ENCODE assay signal across 9 cellular contexts in the genomic region with DNA sequence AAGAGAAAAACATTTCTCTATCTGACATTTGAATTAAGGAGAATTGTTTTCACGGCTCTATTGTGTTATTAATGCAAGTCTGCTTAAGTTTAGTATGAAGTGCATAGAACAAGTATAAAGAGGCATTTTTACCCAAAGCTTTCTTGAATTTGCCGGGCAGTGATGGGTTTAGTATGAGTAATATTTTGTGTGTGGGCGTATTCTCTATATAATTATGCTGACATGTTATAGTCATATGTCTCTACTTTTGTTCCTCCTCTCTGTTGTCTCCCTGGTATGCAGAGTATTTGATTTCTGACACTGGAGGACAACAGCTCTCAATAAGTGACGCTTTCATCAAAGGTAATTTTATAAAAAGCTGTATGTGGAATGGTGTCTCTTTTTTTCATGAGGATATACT. TPM values are rescaled to one million over a fixed set of nuclear protein-coding genes. Genes with fewer than 3 reads are reported as not detected.
DNase-seq lines count a peak whose midpoint lies in the region; ATAC-seq, FAIRE-seq and TF ChIP-seq lines count a peak whose summit lies in the region.
"Had no signal": no experiment of that assay in that cellular context is flagged by ENCODE, and none has a peak within 500 bp of the region (broad histone marks: within the 10 kb centered on the region; RNA-seq: fewer than 3 reads in every experiment).

No MANE protein-coding gene starts in this region.

- no peak overlapping the region for H4K91ac ChIP-seq in mesenchymal stem cell (ENCODE audit: low read length)

- H4K20me1 ChIP-seq in SK-N-SH (ENCODE audit: insufficient read depth): no peaks in the 10 kb centered on the region

- H3K9me3 ChIP-seq in mesenchymal stem cell (ENCODE audit: control insufficient read depth, low read length) (no peaks in the 10 kb centered on the region), SK-N-SH (no peaks in the 10 kb centered on the region)

- no peak overlapping the region for H3K14ac ChIP-seq in mesenchymal stem cell (ENCODE audit: low read length in 2 of 2)

- no peak overlapping the region for H3K4ac ChIP-seq in mesenchymal stem cell (ENCODE audit: low read depth in 1 of 2, low read length in 2 of 2)

- peaks cover 4% of the 10 kb centered on the region for H3K79me1 ChIP-seq in mesenchymal stem cell (replicated peaks; ENCODE audit: low read length, poor library complexity, severe bottlenecking)

- H3K4me2 ChIP-seq in mesenchymal stem cell (ENCODE audit: low read length, poor library complexity, severe bottlenecking) (no peak overlapping the region), SK-N-SH (no peak overlapping the region)

- H3K23ac ChIP-seq in mesenchymal stem cell (ENCODE audit: low read length in 2 of 2): no peak overlapping the region

- H3K4me3 ChIP-seq in mesenchymal stem cell (ENCODE audit: insufficient read depth in 1 of 2, low read depth in 1 of 2, low read length in 2 of 2) (no peak overlapping the region), SK-N-SH (ENCODE audit: low read depth in 2 of 2, low read length in 1 of 2) (no peak overlapping the region)
- H3K4me3 ChIP-seq: skin epidermis had no signal

- H2BK15ac ChIP-seq in mesenchymal stem cell (ENCODE audit: low read depth, poor library complexity, severe bottlenecking): no peak overlapping the region

- H4K8ac ChIP-seq in mesenchymal stem cell (ENCODE audit: low read length): no peak overlapping the region

- TF ChIP-seq RAD21 in SK-N-SH (IDR thresholded peaks at IDR 0.05; ENCODE audit: low read length): no peak

- whole genome bisulfite sequencing in mesenchymal stem cell: 100% methylated on average over 2 of the region's 4 CpGs
- WGBS in SK-N-SH (ENCODE audit: low lambda C conversion rate): 76% methylated on average over 4 of the region's 4 CpGs

- H2AFZ ChIP-seq in mesenchymal stem cell (ENCODE audit: low read depth, low read length) (no peak overlapping the region), SK-N-SH (ENCODE audit: low read depth) (no peak overlapping the region)

- no peak for DNase-seq in mesenchymal stem cell
- no peak for DNase-seq in SK-N-SH
- no peak for DNase-seq in NCI-H2081 (lab: John Stamatoyannopoulos, UW)
- DNase-seq in D721Med (ENCODE audit: insufficient read length, low spot score): no peak

- no peak overlapping the region for H2BK5ac ChIP-seq in mesenchymal stem cell (ENCODE audit: low read depth, low read length, poor library complexity, severe bottlenecking)

- no peaks in the 10 kb centered on the region for H3K79me2 ChIP-seq in SK-N-SH (ENCODE audit: insufficient read depth)

- no peak overlapping the region for H2AK5ac ChIP-seq in mesenchymal stem cell (ENCODE audit: low read length, severe bottlenecking)

- H3K9me2 ChIP-seq in SK-N-SH: no peaks in the 10 kb centered on the region

- H3K18ac ChIP-seq in mesenchymal stem cell (ENCODE audit: low read depth in 1 of 2, low read length in 2 of 2): no peak overlapping the region

- TF ChIP-seq CTCF in SK-N-SH (IDR thresholded peaks at IDR 0.05): no peak
- no peak for TF ChIP-seq CTCF in D721Med (IDR thresholded peaks at IDR 0.05; ENCODE audit: insufficient read depth, missing control alignments)

- H3K36me3 ChIP-seq in mesenchymal stem cell (ENCODE audit: control insufficient read depth in 1 of 2, insufficient read depth in 2 of 2, low read depth in 1 of 2, low read length in 2 of 2): peaks cover 10 to 30% of the 10 kb centered on the region in 2 experiments
- peaks cover 29 to 50% of the 10 kb centered on the region in 2 experiments for H3K36me3 ChIP-seq in SK-N-SH (replicated peaks in 1 of 2; ENCODE audit: control insufficient read depth in 1 of 2, insufficient read depth in 2 of 2, low read length in 1 of 2)

- FAIRE-seq in D721Med (lab: Jason Lieb, UNC): no peak
- FAIRE-seq: keratinocyte had no signal

- CTCF ChIA-PET in SK-N-SH (lab: Yijun Ruan, JAX): no interaction called here

- H3F3A ChIP-seq in SK-N-SH (replicated peaks; ENCODE audit: insufficient read depth): peaks cover 6% of the 10 kb centered on the region

- POLR2A ChIA-PET in SK-N-SH (lab: Yijun Ruan, JAX): no interaction called here

- H2BK120ac ChIP-seq in mesenchymal stem cell (ENCODE audit: low read depth, low read length): no peak overlapping the region

- no peak for TF ChIP-seq EP300 in SK-N-SH (IDR thresholded peaks at IDR 0.05; ENCODE audit: borderline replicate concordance in 1 of 2, low read depth in 1 of 2, low read length in 1 of 2)

- H3K9ac ChIP-seq in mesenchymal stem cell (ENCODE audit: low read length) (peak overlapping the region; percentile 24), SK-N-SH (no peak overlapping the region)

- ATAC-seq in GM18517 (IDR thresholded peaks at IDR 0.05; ENCODE audit: unreplicated experiment): peak; percentile 77
- ATAC-seq in GM21529 (IDR thresholded peaks at IDR 0.05; ENCODE audit: unreplicated experiment): peak; percentile 48
- ATAC-seq in HG03432 (IDR thresholded peaks at IDR 0.05; ENCODE audit: unreplicated experiment): peak; percentile 65

- no peaks in the 10 kb centered on the region for H3K4me1 ChIP-seq in mesenchymal stem cell (ENCODE audit: control insufficient read depth, insufficient read depth, low read depth, low read length)
- peaks cover 0 to 2% of the 10 kb centered on the region in 2 experiments; a peak in 2 of 4 replicates for H3K4me1 ChIP-seq in SK-N-SH (ENCODE audit: control insufficient read depth in 1 of 2, insufficient read depth in 2 of 2, low read depth in 1 of 2, low read length in 1 of 2)

- no peak overlapping the region for H2BK12ac ChIP-seq in mesenchymal stem cell (ENCODE audit: low read length in 2 of 2)

- H3K27ac ChIP-seq in mesenchymal stem cell (ENCODE audit: low read length, poor library complexity, severe bottlenecking) (no peak overlapping the region), SK-N-SH (ENCODE audit: low read depth in 2 of 2, low read length in 1 of 2) (no peak overlapping the region)

- H3K27me3 ChIP-seq in mesenchymal stem cell (ENCODE audit: control insufficient read depth in 1 of 2, insufficient read depth in 1 of 2, low read length in 2 of 2) (no peaks in the 10 kb centered on the region), SK-N-SH (ENCODE audit: insufficient read depth) (no peaks in the 10 kb centered on the region)

TF ChIP-seq in SK-N-SH, 30 proteins besides CTCF, POLR2A, EP300 and RAD21 (continues in another document):
- TF ChIP-seq TAF1 (IDR thresholded peaks at IDR 0.05; ENCODE audit: borderline replicate concordance, low read depth, low read length) (no peak), CHD2 (IDR thresholded peaks at IDR 0.05; ENCODE audit: low read length, partially characterized antibody) (no peak), FOSL2 (IDR thresholded peaks at IDR 0.05; ENCODE audit: borderline replicate concordance, low read depth) (no peak), RCOR1 (IDR thresholded peaks at IDR 0.05; ENCODE audit: low read length) (no peak), GATA2 (CRISPR knock-in tag; IDR thresholded peaks at IDR 0.05) (no peak), RFX5 (IDR thresholded peaks at IDR 0.05; ENCODE audit: low read length) (no peak), MEF2A (IDR thresholded peaks at IDR 0.05; ENCODE audit: borderline replicate concordance, low read depth) (no peak), MXI1 (IDR thresholded peaks at IDR 0.05; ENCODE audit: low read depth, low read length) (no peak), SMC3 (IDR thresholded peaks at IDR 0.05; ENCODE audit: low read depth, low read length) (no peak)
- TF ChIP-seq, protein P1, sequence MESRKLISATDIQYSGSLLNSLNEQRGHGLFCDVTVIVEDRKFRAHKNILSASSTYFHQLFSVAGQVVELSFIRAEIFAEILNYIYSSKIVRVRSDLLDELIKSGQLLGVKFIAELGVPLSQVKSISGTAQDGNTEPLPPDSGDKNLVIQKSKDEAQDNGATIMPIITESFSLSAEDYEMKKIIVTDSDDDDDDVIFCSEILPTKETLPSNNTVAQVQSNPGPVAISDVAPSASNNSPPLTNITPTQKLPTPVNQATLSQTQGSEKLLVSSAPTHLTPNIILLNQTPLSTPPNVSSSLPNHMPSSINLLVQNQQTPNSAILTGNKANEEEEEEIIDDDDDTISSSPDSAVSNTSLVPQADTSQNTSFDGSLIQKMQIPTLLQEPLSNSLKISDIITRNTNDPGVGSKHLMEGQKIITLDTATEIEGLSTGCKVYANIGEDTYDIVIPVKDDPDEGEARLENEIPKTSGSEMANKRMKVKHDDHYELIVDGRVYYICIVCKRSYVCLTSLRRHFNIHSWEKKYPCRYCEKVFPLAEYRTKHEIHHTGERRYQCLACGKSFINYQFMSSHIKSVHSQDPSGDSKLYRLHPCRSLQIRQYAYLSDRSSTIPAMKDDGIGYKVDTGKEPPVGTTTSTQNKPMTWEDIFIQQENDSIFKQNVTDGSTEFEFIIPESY (IDR thresholded peaks at IDR 0.05; ENCODE audit: borderline replicate concordance, low read depth): no peak
- TF ChIP-seq, protein P2, sequence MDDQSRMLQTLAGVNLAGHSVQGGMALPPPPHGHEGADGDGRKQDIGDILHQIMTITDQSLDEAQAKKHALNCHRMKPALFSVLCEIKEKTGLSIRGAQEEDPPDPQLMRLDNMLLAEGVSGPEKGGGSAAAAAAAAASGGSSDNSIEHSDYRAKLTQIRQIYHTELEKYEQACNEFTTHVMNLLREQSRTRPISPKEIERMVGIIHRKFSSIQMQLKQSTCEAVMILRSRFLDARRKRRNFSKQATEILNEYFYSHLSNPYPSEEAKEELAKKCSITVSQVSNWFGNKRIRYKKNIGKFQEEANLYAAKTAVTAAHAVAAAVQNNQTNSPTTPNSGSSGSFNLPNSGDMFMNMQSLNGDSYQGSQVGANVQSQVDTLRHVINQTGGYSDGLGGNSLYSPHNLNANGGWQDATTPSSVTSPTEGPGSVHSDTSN (IDR thresholded peaks at IDR 0.05): no peak
- TF ChIP-seq, protein P3, sequence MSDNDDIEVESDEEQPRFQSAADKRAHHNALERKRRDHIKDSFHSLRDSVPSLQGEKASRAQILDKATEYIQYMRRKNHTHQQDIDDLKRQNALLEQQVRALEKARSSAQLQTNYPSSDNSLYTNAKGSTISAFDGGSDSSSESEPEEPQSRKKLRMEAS (IDR thresholded peaks at IDR 0.05; ENCODE audit: low read depth): no peak

RNA-seq across cellular contexts. Expression of a gene that starts 45.9 kb away (rescaled TPM):
- polyA plus RNA-seq in mesenchymal stem cell (2013, experiment 1 of 2): 14.9 TPM
- 13.8 TPM for polyA plus RNA-seq in mesenchymal stem cell (2013, experiment 2 of 2)
- 7.0 and 10.2 TPM in 2 replicates for polyA plus RNA-seq in SK-N-SH (2012; rRNA removed)
- 9.6 and 10.2 TPM in 2 replicates for polyA plus RNA-seq in SK-N-SH (2012; cell fraction: cytosol; rRNA removed)
- 8.0 and 18.1 TPM in 2 replicates for polyA plus RNA-seq in SK-N-SH (2012; cell fraction: nucleus; rRNA removed)

RNA-seq across cellular contexts. Expression of a gene that starts 57.1 kb away (rescaled TPM):
- 179 TPM for polyA plus RNA-seq in mesenchymal stem cell (2013, experiment 1 of 2)
- 184 TPM for polyA plus RNA-seq in mesenchymal stem cell (2013, experiment 2 of 2)
- 43.4 and 57.2 TPM in 2 replicates for polyA plus RNA-seq in SK-N-SH (2012; rRNA removed)
- 62.2 and 66.7 TPM in 2 replicates for polyA plus RNA-seq in SK-N-SH (2012; cell fraction: cytosol; rRNA removed)
- polyA plus RNA-seq in SK-N-SH (2012; cell fraction: nucleus; rRNA removed): 43.6 and 57.6 TPM in 2 replicates
